ENCODE assay signal across 8 cellular contexts in genomic region chr3:27712136-27713065, GRCh38. TPM values are rescaled to one million over a fixed set of nuclear protein-coding genes. Genes with fewer than 3 reads are reported as not detected.
DNase-seq lines count a peak whose midpoint lies in the region; ATAC-seq and TF ChIP-seq lines count a peak whose summit lies in the region.

No MANE protein-coding gene starts in this region.

- TF ChIP-seq POLR2A in right lobe of liver (IDR thresholded peaks at IDR 0.05), result no peak

- POLR2A ChIA-PET in AG04449 (lab: Yijun Ruan, JAX), result interaction anchor here (0.5 kb wide), 1 partner anchor 70 kb away, joined by 3 read pairs; no protein-coding TSS in a partner anchor
- POLR2A ChIA-PET in activated CD4-positive, alpha-beta T cell treated with anti-CD3 and anti-CD28 coated beads, Interleukin-2, amount 10 ng/mL, durations not matched to agents 7 days and 5 days (lab: Charles Lee), result no interaction called here

- peaks cover 29% of the 10 kb centered on the region for H3K4me1 Mint-ChIP-seq in activated CD4-positive, alpha-beta T cell treated with anti-CD3 and anti-CD28 coated beads, Interleukin-2, amount 10 ng/mL, durations not matched to agents 7 days and 5 days
- peaks cover 35% of the 10 kb centered on the region for H3K4me1 Mint-ChIP-seq in dendritic cell treated with granulocyte-macrophage colony-stimulating factor and Interleukin-4, amounts not matched to agents 40 ng/mL and 50 ng/mL, for 4 days (ENCODE audit: low read depth)

- H3K27me3 ChIP-seq in right lobe of liver, result peaks cover 0 to 23% of the 10 kb centered on the region in 2 donors

- H3K36me3 Mint-ChIP-seq in activated CD4-positive, alpha-beta T cell treated with anti-CD3 and anti-CD28 coated beads, Interleukin-2, amount 10 ng/mL, durations not matched to agents 7 days and 5 days (ENCODE audit: low read depth), result peaks cover 5% of the 10 kb centered on the region
- peaks cover 10% of the 10 kb centered on the region for H3K36me3 Mint-ChIP-seq in dendritic cell treated with granulocyte-macrophage colony-stimulating factor and Interleukin-4, amounts not matched to agents 40 ng/mL and 50 ng/mL, for 4 days (ENCODE audit: low read depth)

- H3K36me3 ChIP-seq in right lobe of liver, result no peaks in the 10 kb centered on the region

- no peaks in the 10 kb centered on the region for H3K9me3 Mint-ChIP-seq in activated CD4-positive, alpha-beta T cell treated with anti-CD3 and anti-CD28 coated beads, Interleukin-2, amount 10 ng/mL, durations not matched to agents 7 days and 5 days
- H3K9me3 Mint-ChIP-seq in dendritic cell treated with granulocyte-macrophage colony-stimulating factor and Interleukin-4, amounts not matched to agents 40 ng/mL and 50 ng/mL, for 4 days, result no peaks in the 10 kb centered on the region

- peaks cover 0 to 29% (median 0%) of the 10 kb centered on the region in 4 donors for H3K4me1 ChIP-seq in right lobe of liver

- H3K4me3 Mint-ChIP-seq in activated CD4-positive, alpha-beta T cell treated with anti-CD3 and anti-CD28 coated beads, Interleukin-2, amount 10 ng/mL, durations not matched to agents 7 days and 5 days, result peak overlapping the region; percentile 84
- H3K4me3 Mint-ChIP-seq in dendritic cell treated with granulocyte-macrophage colony-stimulating factor and Interleukin-4, amounts not matched to agents 40 ng/mL and 50 ng/mL, for 4 days, result peak overlapping the region; percentile 90

- peaks cover 70% of the 10 kb centered on the region for H3K27me3 Mint-ChIP-seq in activated CD4-positive, alpha-beta T cell treated with anti-CD3 and anti-CD28 coated beads, Interleukin-2, amount 10 ng/mL, durations not matched to agents 7 days and 5 days
- peaks cover 75% of the 10 kb centered on the region for H3K27me3 Mint-ChIP-seq in dendritic cell treated with granulocyte-macrophage colony-stimulating factor and Interleukin-4, amounts not matched to agents 40 ng/mL and 50 ng/mL, for 4 days

- CTCF ChIA-PET in AG04449 (lab: Yijun Ruan, JAX), result interaction anchor here (0.6 to 3.5 kb wide), 50 partner anchors 8 to 631 kb away, joined by 3 to 91 read pairs (median 5); no protein-coding TSS in a partner anchor
- CTCF ChIA-PET in activated CD4-positive, alpha-beta T cell treated with anti-CD3 and anti-CD28 coated beads, Interleukin-2, amount 10 ng/mL, durations not matched to agents 7 days and 5 days (lab: Charles Lee), result interaction anchor here (0.6 to 3.3 kb wide), 25 partner anchors 9 to 637 kb away, joined by 3 to 36 read pairs (median 3); partner anchors contain the start of genes AZI2, EOMES and ZCWPW2

- DNase-seq in AG04449 (ENCODE audit: low read depth, low spot score), result peak; percentile 28
- DNase-seq in NCI-H2227 treated with DMSO at 0.1 percent for 48 hours (lab: John Stamatoyannopoulos, UW), result peak; percentile 34
- DNase-seq in activated CD4-positive, alpha-beta T cell treated with anti-CD3 and anti-CD28 coated beads, Interleukin-2, amount 10 ng/mL, durations not matched to agents 7 days and 5 days, result peak; percentile 84
- DNase-seq in right lobe of liver, result peak; percentile 79 to 81 (median 80)
- peak; percentile 82 for DNase-seq in stimulated activated CD4-positive, alpha-beta T cell treated with anti-CD3 and anti-CD28 coated beads, Interleukin-4, amount 100 ng/mL, for 24 hours

- ATAC-seq in GM18520 (IDR thresholded peaks at IDR 0.05; ENCODE audit: unreplicated experiment) (peak; percentile 71), HG03066 (IDR thresholded peaks at IDR 0.05; ENCODE audit: low read depth, unreplicated experiment) (peak; percentile 90), right lobe of liver (peak; percentile 95 to 98 (median 96))

- intact Hi-C loops in dendritic cell treated with granulocyte-macrophage colony-stimulating factor and Interleukin-4, amounts not matched to agents 40 ng/mL and 50 ng/mL, for 4 days (cut with micrococcal nuclease), result loop anchor here (1.0 to 10.0 kb wide), 3 partner anchors 442 to 616 kb away; no protein-coding TSS in a partner anchor
- intact Hi-C loops in right lobe of liver (cut with DNase I), result loop anchor here in 1 of 2 donors (10.0 kb wide), 1 partner anchor 612 kb away; no protein-coding TSS in a partner anchor

- peak overlapping the region; percentile 48 for H3K27ac Mint-ChIP-seq in activated CD4-positive, alpha-beta T cell treated with anti-CD3 and anti-CD28 coated beads, Interleukin-2, amount 10 ng/mL, durations not matched to agents 7 days and 5 days
- H3K27ac Mint-ChIP-seq in dendritic cell treated with granulocyte-macrophage colony-stimulating factor and Interleukin-4, amounts not matched to agents 40 ng/mL and 50 ng/mL, for 4 days, result peak overlapping the region; percentile 16

- peak overlapping the region; percentile 58 for H3K4me3 ChIP-seq in AG04449 (ENCODE audit: low read depth, low read length)
- peak overlapping the region; percentile 30 to 53 (median 52) for H3K4me3 ChIP-seq in right lobe of liver

- no peaks in the 10 kb centered on the region for H3K9me3 ChIP-seq in right lobe of liver

- TF ChIP-seq CTCF in AG04449 (IDR thresholded peaks at IDR 0.05; ENCODE audit: insufficient read depth, low read length, missing control alignments) (peak; percentile 91), right lobe of liver (IDR thresholded peaks at IDR 0.05) (peak; percentile 64 to 79 (median 74))

- H3K27ac ChIP-seq in right lobe of liver, result no peak overlapping the region

- under 1% methylated on average over 45 of the region's 49 CpGs for WGBS in right lobe of liver (ENCODE audit: insufficient coverage, low coverage, low lambda C conversion rate, missing lambda C conversion rate)

RNA-seq across cellular contexts. Expression of gene EOMES, which starts 9.7 kb away (rescaled TPM):
- under 1 TPM; 0.50 to 0.52 TPM for total RNA-seq in activated CD4-positive, alpha-beta T cell treated with anti-CD3 and anti-CD28 coated beads, Interleukin-2, amount 10 ng/mL, durations not matched to agents 7 days and 5 days
- 1 to 10 TPM in 1 of 6 experiments, under 1 TPM in 5; 0.11 to 1.0 (median 0.33) TPM for total RNA-seq in right lobe of liver

Comparison
In these comparisons a context has a peak if more than half of its experiments do, and no peak if none do; other contexts are left out.
1. DNase-seq: peak in every context shown above with its lines; median percentile 84 in activated CD4-positive, alpha-beta T cell treated with anti-CD3 and anti-CD28 coated beads, Interleukin-2, amount 10 ng/mL, durations not matched to agents 7 days and 5 days; 82 in stimulated activated CD4-positive, alpha-beta T cell treated with anti-CD3 and anti-CD28 coated beads, Interleukin-4, amount 100 ng/mL, for 24 hours; 80 in right lobe of liver; 34 in NCI-H2227 treated with DMSO at 0.1 percent for 48 hours; 28 in AG04449.